Comparison of ENCODE assay signal across 1 cellular context in genomic region chr5:36602711-36603321, GRCh38.
TF ChIP-seq lines count a peak whose summit lies in the region.

No MANE protein-coding gene starts in this region.

TF ChIP-seq in K562, 482 proteins besides CTCF, POLR2A, EP300 and RAD21 (continued from another document):
- TF ChIP-seq, protein P1, sequence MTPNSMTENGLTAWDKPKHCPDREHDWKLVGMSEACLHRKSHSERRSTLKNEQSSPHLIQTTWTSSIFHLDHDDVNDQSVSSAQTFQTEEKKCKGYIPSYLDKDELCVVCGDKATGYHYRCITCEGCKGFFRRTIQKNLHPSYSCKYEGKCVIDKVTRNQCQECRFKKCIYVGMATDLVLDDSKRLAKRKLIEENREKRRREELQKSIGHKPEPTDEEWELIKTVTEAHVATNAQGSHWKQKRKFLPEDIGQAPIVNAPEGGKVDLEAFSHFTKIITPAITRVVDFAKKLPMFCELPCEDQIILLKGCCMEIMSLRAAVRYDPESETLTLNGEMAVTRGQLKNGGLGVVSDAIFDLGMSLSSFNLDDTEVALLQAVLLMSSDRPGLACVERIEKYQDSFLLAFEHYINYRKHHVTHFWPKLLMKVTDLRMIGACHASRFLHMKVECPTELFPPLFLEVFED (CRISPR knock-in tag; conservative IDR thresholded peaks at IDR 0.05) = no peak
- TF ChIP-seq ELK3 (CRISPR knock-in tag; IDR thresholded peaks at IDR 0.05) (no peak), U2AF1 (optimal IDR thresholded peaks at IDR 0.05; ENCODE audit: low read depth, low read length) (no peak), LARP7 (IDR thresholded peaks at IDR 0.05) (no peak), XRCC4 (IDR thresholded peaks at IDR 0.05; ENCODE audit: extremely low read depth, insufficient read depth, insufficient read length) (no peak), ZC3H8 (IDR thresholded peaks at IDR 0.05) (no peak), ZNF695 (CRISPR knock-in tag; IDR thresholded peaks at IDR 0.05) (no peak), NR2C1 (IDR thresholded peaks at IDR 0.05) (no peak), NR2C1 (tag; IDR thresholded peaks at IDR 0.05) (no peak), SMARCB1 (IDR thresholded peaks at IDR 0.05; ENCODE audit: insufficient read length, low read depth) (no peak), HLTF (IDR thresholded peaks at IDR 0.05) (no peak), PHF8 (IDR thresholded peaks at IDR 0.05; ENCODE audit: borderline replicate concordance, low read length) (no peak), ZNF561 (CRISPR knock-in tag; conservative IDR thresholded peaks at IDR 0.05) (no peak), RBM22 (IDR thresholded peaks at IDR 0.05; ENCODE audit: low read depth, low read length, poor library complexity, severe bottlenecking) (no peak), ZSCAN29 (IDR thresholded peaks at IDR 0.05) (no peak), YBX1 (IDR thresholded peaks at IDR 0.05) (no peak), CBFB (CRISPR knock-in tag; IDR thresholded peaks at IDR 0.05) (no peak)
- TF ChIP-seq, protein P2, sequence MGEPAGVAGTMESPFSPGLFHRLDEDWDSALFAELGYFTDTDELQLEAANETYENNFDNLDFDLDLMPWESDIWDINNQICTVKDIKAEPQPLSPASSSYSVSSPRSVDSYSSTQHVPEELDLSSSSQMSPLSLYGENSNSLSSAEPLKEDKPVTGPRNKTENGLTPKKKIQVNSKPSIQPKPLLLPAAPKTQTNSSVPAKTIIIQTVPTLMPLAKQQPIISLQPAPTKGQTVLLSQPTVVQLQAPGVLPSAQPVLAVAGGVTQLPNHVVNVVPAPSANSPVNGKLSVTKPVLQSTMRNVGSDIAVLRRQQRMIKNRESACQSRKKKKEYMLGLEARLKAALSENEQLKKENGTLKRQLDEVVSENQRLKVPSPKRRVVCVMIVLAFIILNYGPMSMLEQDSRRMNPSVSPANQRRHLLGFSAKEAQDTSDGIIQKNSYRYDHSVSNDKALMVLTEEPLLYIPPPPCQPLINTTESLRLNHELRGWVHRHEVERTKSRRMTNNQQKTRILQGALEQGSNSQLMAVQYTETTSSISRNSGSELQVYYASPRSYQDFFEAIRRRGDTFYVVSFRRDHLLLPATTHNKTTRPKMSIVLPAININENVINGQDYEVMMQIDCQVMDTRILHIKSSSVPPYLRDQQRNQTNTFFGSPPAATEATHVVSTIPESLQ (CRISPR knock-in tag; IDR thresholded peaks at IDR 0.05) = no peak
- TF ChIP-seq, protein P3, sequence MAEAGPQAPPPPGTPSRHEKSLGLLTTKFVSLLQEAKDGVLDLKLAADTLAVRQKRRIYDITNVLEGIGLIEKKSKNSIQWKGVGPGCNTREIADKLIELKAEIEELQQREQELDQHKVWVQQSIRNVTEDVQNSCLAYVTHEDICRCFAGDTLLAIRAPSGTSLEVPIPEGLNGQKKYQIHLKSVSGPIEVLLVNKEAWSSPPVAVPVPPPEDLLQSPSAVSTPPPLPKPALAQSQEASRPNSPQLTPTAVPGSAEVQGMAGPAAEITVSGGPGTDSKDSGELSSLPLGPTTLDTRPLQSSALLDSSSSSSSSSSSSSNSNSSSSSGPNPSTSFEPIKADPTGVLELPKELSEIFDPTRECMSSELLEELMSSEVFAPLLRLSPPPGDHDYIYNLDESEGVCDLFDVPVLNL (CRISPR knock-in tag; IDR thresholded peaks at IDR 0.05; ENCODE audit: low read depth) = no peak
